Comparison of ENCODE assay signal across 18 cellular contexts in the genomic region with DNA sequence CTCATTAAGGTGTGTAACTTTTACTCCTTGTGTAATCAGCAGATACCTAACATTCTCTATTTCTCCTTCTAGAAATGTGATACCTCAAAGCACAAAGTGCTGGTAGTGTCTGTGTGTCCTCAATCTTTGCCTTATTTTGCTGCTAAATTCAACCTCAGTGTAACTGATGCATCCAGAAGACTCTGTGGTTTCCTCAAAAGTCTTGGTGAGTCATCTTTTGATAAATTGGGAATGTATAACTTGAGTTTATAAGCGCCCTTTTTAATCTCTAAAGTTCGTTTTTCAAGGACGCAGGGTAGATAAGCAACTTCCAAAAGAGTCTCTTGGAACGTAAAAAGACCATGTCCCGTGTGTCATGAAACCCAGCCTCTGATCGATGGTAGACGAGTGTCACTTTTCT. TPM values are rescaled to one million over a fixed set of nuclear protein-coding genes. Genes with fewer than 3 reads are reported as not detected.
DNase-seq lines count a peak whose midpoint lies in the region; ATAC-seq, FAIRE-seq and TF ChIP-seq lines count a peak whose summit lies in the region.
"Had no signal": no experiment of that assay in that cellular context is flagged by ENCODE, and none has a peak within 500 bp of the region (broad histone marks: within the 10 kb centered on the region; RNA-seq: fewer than 3 reads in every experiment).

No MANE protein-coding gene starts in this region.

- H3K9me3 ChIP-seq in HepG2 (ENCODE audit: low read length) (no peaks in the 10 kb centered on the region), right lobe of liver (no peaks in the 10 kb centered on the region), osteoblast (ENCODE audit: low read depth, low read length) (no peaks in the 10 kb centered on the region), kidney (ENCODE audit: control insufficient read depth in 1 of 2, low read length in 2 of 2) (no peaks in the 10 kb centered on the region), vagina (no peaks in the 10 kb centered on the region)
- H3K9me3 ChIP-seq: BLaER1, Caco-2 had no signal

- peak overlapping the region; percentile 75 for H3K27ac Mint-ChIP-seq in activated CD4-positive, alpha-beta T cell treated with anti-CD3 and anti-CD28 coated beads, Interleukin-2, amount 10 ng/mL, durations not matched to agents 24 days and 14 days
- no peak overlapping the region for H3K27ac Mint-ChIP-seq in endothelial cell (ENCODE audit: unreplicated experiment)
- H3K27ac Mint-ChIP-seq: H9 had no signal

- H3K4me3 ChIP-seq in HepG2 (replicated peaks in 1 of 3; ENCODE audit: insufficient read depth in 1 of 3, low read depth in 2 of 3, low read length in 3 of 3) (no peak overlapping the region), right lobe of liver (no peak overlapping the region), osteoblast (ENCODE audit: insufficient read depth, low read length) (no peak overlapping the region), kidney (ENCODE audit: low read length in 2 of 2) (no peak overlapping the region), vagina (no peak overlapping the region)
- H3K4me3 ChIP-seq: BLaER1 had no signal

- H3K4me2 ChIP-seq in HepG2 (ENCODE audit: low read depth, low read length) = no peak overlapping the region
- H3K4me2 ChIP-seq in osteoblast (ENCODE audit: insufficient read depth, low read length) = no peak overlapping the region
- H3K4me2 ChIP-seq: BLaER1 had no signal

- CTCF ChIA-PET in HepG2 (lab: Yijun Ruan, JAX; ENCODE audit: low intra/inter-chr PET ratio, low total read pairs) = no interaction called here

- peaks cover 27 to 66% of the 10 kb centered on the region in 2 experiments for H3K36me3 ChIP-seq in HepG2 (replicated peaks in 1 of 2; ENCODE audit: control insufficient read depth in 1 of 2, insufficient read depth in 2 of 2, low read length in 2 of 2)
- H3K36me3 ChIP-seq in right lobe of liver = peaks cover 3 to 69% (median 13%) of the 10 kb centered on the region in 4 donors
- peaks cover 40% of the 10 kb centered on the region for H3K36me3 ChIP-seq in osteoblast (ENCODE audit: insufficient read depth, low read length)
- peaks cover 9 to 23% of the 10 kb centered on the region in 2 donors for H3K36me3 ChIP-seq in kidney (ENCODE audit: control insufficient read depth in 1 of 2, insufficient read depth in 2 of 2, low read length in 2 of 2)
- H3K36me3 ChIP-seq in vagina = peaks cover 0 to 70% of the 10 kb centered on the region in 2 donors

- H3K27ac ChIP-seq in HepG2 (ENCODE audit: extremely low read length, insufficient read depth, low read length) (no peak overlapping the region), right lobe of liver (no peak overlapping the region), osteoblast (ENCODE audit: low read depth, low read length) (no peak overlapping the region), kidney (ENCODE audit: low read depth in 2 of 2, low read length in 2 of 2) (no peak overlapping the region), vagina (no peak overlapping the region)
- H3K27ac ChIP-seq: 22Rv1, BLaER1 had no signal

- TF ChIP-seq CTCF in HepG2 (CRISPR knock-in tag; IDR thresholded peaks at IDR 0.05) (no peak), right lobe of liver (IDR thresholded peaks at IDR 0.05) (no peak), endothelial cell (IDR thresholded peaks at IDR 0.05; ENCODE audit: unreplicated experiment) (no peak), osteoblast (IDR thresholded peaks at IDR 0.05; ENCODE audit: extremely low read depth, low read depth, low read length) (no peak), kidney (IDR thresholded peaks at IDR 0.05; ENCODE audit: borderline replicate concordance, extremely low read depth, insufficient read depth) (no peak), vagina (IDR thresholded peaks at IDR 0.05) (no peak)

- H2AFZ ChIP-seq in HepG2 (ENCODE audit: low read length) = no peak overlapping the region
- H2AFZ ChIP-seq in osteoblast (ENCODE audit: low read length) = no peak overlapping the region

- no peak overlapping the region for H3K9ac ChIP-seq in HepG2 (ENCODE audit: insufficient read depth, low read depth, low read length)
- H3K9ac ChIP-seq in kidney (ENCODE audit: low read length in 2 of 2) = no peak overlapping the region
- H3K9ac ChIP-seq: BLaER1 had no signal

- H3K4me3 Mint-ChIP-seq in activated CD4-positive, alpha-beta T cell treated with anti-CD3 and anti-CD28 coated beads, Interleukin-2, amount 10 ng/mL, durations not matched to agents 24 days and 14 days = no peak overlapping the region
- peak overlapping the region; percentile 54 for H3K4me3 Mint-ChIP-seq in endothelial cell (ENCODE audit: unreplicated experiment)
- H3K4me3 Mint-ChIP-seq: CD8-positive, alpha-beta memory T cell; H9 had no signal

- H3K4me1 ChIP-seq in HepG2 (ENCODE audit: insufficient read depth, low read length) (no peaks in the 10 kb centered on the region), right lobe of liver (no peaks in the 10 kb centered on the region), osteoblast (ENCODE audit: insufficient read depth, low read length) (no peaks in the 10 kb centered on the region), kidney (ENCODE audit: control insufficient read depth in 1 of 2, insufficient read depth in 1 of 2, low read depth in 1 of 2, low read length in 2 of 2) (no peaks in the 10 kb centered on the region), vagina (no peaks in the 10 kb centered on the region)
- H3K4me1 ChIP-seq: BLaER1, Caco-2 had no signal

- H4K20me1 ChIP-seq in HepG2 (ENCODE audit: insufficient read depth, low read length) (no peaks in the 10 kb centered on the region), osteoblast (ENCODE audit: insufficient read depth, low read length) (no peaks in the 10 kb centered on the region)

- intact Hi-C loops in activated CD4-positive, alpha-beta T cell treated with anti-CD3 and anti-CD28 coated beads, Interleukin-2, amount 10 ng/mL, durations not matched to agents 24 days and 14 days (cut with micrococcal nuclease) = no loop called here
- intact Hi-C loops in HepG2 (cut with micrococcal nuclease; ENCODE audit: unreplicated experiment) (no loop called here), right lobe of liver (cut with DNase I) (no loop called here), kidney (cut with DNase I) (loop anchor here (10.0 kb wide), 1 partner anchor 106 kb away; no protein-coding TSS in a partner anchor), vagina (cut with DNase I) (no loop called here)

- POLR2A ChIA-PET in HepG2 (lab: Yijun Ruan, JAX) = no interaction called here

- H3K36me3 Mint-ChIP-seq in activated CD4-positive, alpha-beta T cell treated with anti-CD3 and anti-CD28 coated beads, Interleukin-2, amount 10 ng/mL, durations not matched to agents 24 days and 14 days (ENCODE audit: low read depth) = peaks cover 53% of the 10 kb centered on the region
- H3K36me3 Mint-ChIP-seq in endothelial cell (ENCODE audit: low read depth, unreplicated experiment) = peaks cover 52% of the 10 kb centered on the region

- in situ Hi-C loops in HepG2 (cut with HindIII; ENCODE audit: extremely low pct_ligation_motif_present, low pct_unique_long_range_greater_than_20kb) = no loop called here

- TF ChIP-seq POLR2A in HepG2 (IDR thresholded peaks at IDR 0.05; ENCODE audit: insufficient read depth in 1 of 2, low read depth in 2 of 2, low read length in 2 of 2) = no peak
- no peak for TF ChIP-seq POLR2A in right lobe of liver (IDR thresholded peaks at IDR 0.05)
- no peak for TF ChIP-seq POLR2A in vagina (IDR thresholded peaks at IDR 0.05)

- no peak for TF ChIP-seq RAD21 in HepG2 (CRISPR knock-in tag; IDR thresholded peaks at IDR 0.05)

- FAIRE-seq in HepG2 (lab: Jason Lieb, UNC) (peak; percentile 43), kidney (lab: Jason Lieb, UNC) (no peak)
- FAIRE-seq: GM19239 had no signal

- DNase-seq in activated CD4-positive, alpha-beta T cell treated with anti-CD3 and anti-CD28 coated beads, Interleukin-2, amount 10 ng/mL, durations not matched to agents 24 days and 14 days = no peak
- DNase-seq in activated CD4-positive, alpha-beta T cell treated with anti-CD3 and anti-CD28 coated beads for 1 hour = no peak
- DNase-seq in HepG2 (ENCODE audit: low spot score) (no peak), right lobe of liver (no peak), endothelial cell (ENCODE audit: low spot score) (no peak), osteoblast (ENCODE audit: insufficient read length, low spot score, missing footprints) (peak; percentile 47), kidney (no peak), vagina (ENCODE audit: extremely low spot score in 2 of 2) (no peak)
- DNase-seq: AML-193; Caco-2; CD8-positive, alpha-beta memory T cell; DND-41; GDM1; GOT3; H9 had no signal

- no peaks in the 10 kb centered on the region for H3K27me3 ChIP-seq in HepG2 (ENCODE audit: control insufficient read depth in 1 of 2, insufficient read depth in 2 of 2, low read length in 2 of 2)
- H3K27me3 ChIP-seq in right lobe of liver = no peaks in the 10 kb centered on the region
- H3K27me3 ChIP-seq in osteoblast (ENCODE audit: insufficient read depth, low read length) = no peaks in the 10 kb centered on the region
- no peaks in the 10 kb centered on the region for H3K27me3 ChIP-seq in vagina
- H3K27me3 ChIP-seq: BLaER1 had no signal

- no peaks in the 10 kb centered on the region for H3K79me2 ChIP-seq in HepG2 (ENCODE audit: insufficient read depth, low read length)
- no peaks in the 10 kb centered on the region for H3K79me2 ChIP-seq in osteoblast (ENCODE audit: insufficient read depth, low read length)

- ATAC-seq in HepG2 = no peak
- no peak for ATAC-seq in right lobe of liver

- TF ChIP-seq EP300 in HepG2 (IDR thresholded peaks at IDR 0.05; ENCODE audit: low read depth in 2 of 2, low read length in 2 of 2) = no peak
- TF ChIP-seq EP300 in HepG2 (CRISPR knock-in tag; IDR thresholded peaks at IDR 0.05; ENCODE audit: borderline replicate concordance) = no peak

- no peaks in the 10 kb centered on the region for H3K27me3 Mint-ChIP-seq in activated CD4-positive, alpha-beta T cell treated with anti-CD3 and anti-CD28 coated beads, Interleukin-2, amount 10 ng/mL, durations not matched to agents 24 days and 14 days
- H3K27me3 Mint-ChIP-seq in endothelial cell (ENCODE audit: unreplicated experiment) = peaks cover 7% of the 10 kb centered on the region
- H3K27me3 Mint-ChIP-seq: CD8-positive, alpha-beta memory T cell had no signal

- WGBS in HepG2 (ENCODE audit: low lambda C conversion rate) = 95% methylated on average over 7 of the region's 7 CpGs
- 79% methylated on average over 7 of the region's 7 CpGs for WGBS in right lobe of liver (ENCODE audit: insufficient coverage, low coverage, low lambda C conversion rate, missing lambda C conversion rate)

- BruUV-seq in HepG2 (replicated peaks; lab: Mats Ljungman, UMichigan) = no TSS peak

- peaks cover 22% of the 10 kb centered on the region for H3K4me1 Mint-ChIP-seq in activated CD4-positive, alpha-beta T cell treated with anti-CD3 and anti-CD28 coated beads, Interleukin-2, amount 10 ng/mL, durations not matched to agents 24 days and 14 days
- peaks cover 8% of the 10 kb centered on the region for H3K4me1 Mint-ChIP-seq in endothelial cell (ENCODE audit: unreplicated experiment)
- H3K4me1 Mint-ChIP-seq: H9 had no signal

- H3K9me3 Mint-ChIP-seq in activated CD4-positive, alpha-beta T cell treated with anti-CD3 and anti-CD28 coated beads, Interleukin-2, amount 10 ng/mL, durations not matched to agents 24 days and 14 days = no peaks in the 10 kb centered on the region
- H3K9me3 Mint-ChIP-seq in endothelial cell (ENCODE audit: unreplicated experiment) = no peaks in the 10 kb centered on the region
- H3K9me3 Mint-ChIP-seq: CD8-positive, alpha-beta memory T cell; H9 had no signal

RNA-seq across cellular contexts. Expression of a gene that starts 10.2 kb away (rescaled TPM):
- total RNA-seq in activated CD4-positive, alpha-beta T cell treated with anti-CD3 and anti-CD28 coated beads, Interleukin-2, amount 10 ng/mL, durations not matched to agents 24 days and 14 days = 99.7 and 101 TPM in 2 replicates
- total RNA-seq in HepG2 (2016; rRNA removed; fragmentation: Illumina TruSeq; extraction: Trizol) (61.1 and 69.8 TPM in 2 replicates), right lobe of liver (10 to 100 TPM in 5 of 6 experiments, 1 to 10 TPM in 1; 9.3 to 48.6 (median 21.8) TPM), endothelial cell (ENCODE audit: unreplicated experiment) (88.7 TPM), osteoblast (34.4 and 36.8 TPM in 2 replicates), kidney (45.8 TPM), vagina (62.6 TPM)
- 34.2 and 37.8 TPM in 2 replicates for total RNA-seq in HepG2 (2016; cell fraction: cytosol; rRNA removed; fragmentation: Illumina TruSeq; extraction: Trizol; ENCODE audit: low read depth)
- 63.6 and 70.0 TPM in 2 replicates for total RNA-seq in HepG2 (2016; cell fraction: insoluble cytoplasmic fraction; rRNA removed; fragmentation: Illumina TruSeq; extraction: Trizol)
- 62.0 and 64.0 TPM in 2 replicates for total RNA-seq in HepG2 (2016; cell fraction: membrane; rRNA removed; fragmentation: Illumina TruSeq; extraction: Trizol)
- total RNA-seq in HepG2 (2016; cell fraction: nucleus; rRNA removed; fragmentation: Illumina TruSeq; extraction: Trizol) = 32.3 and 41.4 TPM in 2 replicates
- polyA plus RNA-seq in HepG2 (2011; rRNA removed) (137 and 144 TPM in 2 replicates), kidney (ENCODE audit: insufficient read depth, low read depth, low replicate concordance) (29.1 TPM)
- 155 and 177 TPM in 2 replicates for polyA plus RNA-seq in HepG2 (2011; cell fraction: cytosol; rRNA removed)
- polyA plus RNA-seq in HepG2 (2011; cell fraction: nucleus; rRNA removed) = 165 and 174 TPM in 2 replicates
- polyA plus RNA-seq in HepG2 (2012) = 79.6 and 111 TPM in 2 replicates
- 46.7 and 48.3 TPM in 2 replicates for polyA plus RNA-seq in HepG2 (2016; cell fraction: cytosol; fragmentation: Illumina TruSeq; extraction: Trizol; ENCODE audit: low read depth)
- polyA plus RNA-seq in HepG2 (2016; cell fraction: insoluble cytoplasmic fraction; fragmentation: Illumina TruSeq; extraction: Trizol; ENCODE audit: low read depth) = 78.0 and 81.9 TPM in 2 replicates
- polyA plus RNA-seq in HepG2 (2016; cell fraction: membrane; fragmentation: Illumina TruSeq; extraction: Trizol; ENCODE audit: low read depth) = 47.5 and 59.5 TPM in 2 replicates
- polyA plus RNA-seq in HepG2 (2016; cell fraction: nucleus; fragmentation: Illumina TruSeq; extraction: Trizol; ENCODE audit: insufficient read depth, low read depth) = 89.0 and 97.4 TPM in 2 replicates
- 42.5 and 59.2 TPM in 2 replicates for polyA minus RNA-seq in HepG2 (2011; rRNA and poly(A)+ RNA removed; ENCODE audit: low replicate concordance)
- polyA minus RNA-seq in HepG2 (2011; cell fraction: cytosol; rRNA and poly(A)+ RNA removed) = 31.3 and 38.9 TPM in 2 replicates
- polyA minus RNA-seq in HepG2 (2011; cell fraction: nucleus; rRNA and poly(A)+ RNA removed) = 31.5 and 44.4 TPM in 2 replicates

RNA-seq across cellular contexts. Expression of a gene that starts 18.1 kb away (rescaled TPM):
- 256 and 268 TPM in 2 replicates for total RNA-seq in activated CD4-positive, alpha-beta T cell treated with anti-CD3 and anti-CD28 coated beads, Interleukin-2, amount 10 ng/mL, durations not matched to agents 24 days and 14 days
- 27.1 and 43.4 TPM in 2 replicates for total RNA-seq in HepG2 (2016; rRNA removed; fragmentation: Illumina TruSeq; extraction: Trizol)
- total RNA-seq in HepG2 (2016; cell fraction: cytosol; rRNA removed; fragmentation: Illumina TruSeq; extraction: Trizol; ENCODE audit: low read depth) = 72.9 and 78.4 TPM in 2 replicates
- total RNA-seq in HepG2 (2016; cell fraction: insoluble cytoplasmic fraction; rRNA removed; fragmentation: Illumina TruSeq; extraction: Trizol) = 23.7 and 43.2 TPM in 2 replicates
- total RNA-seq in HepG2 (2016; cell fraction: membrane; rRNA removed; fragmentation: Illumina TruSeq; extraction: Trizol) = 74.7 and 83.2 TPM in 2 replicates
- total RNA-seq in HepG2 (2016; cell fraction: nucleus; rRNA removed; fragmentation: Illumina TruSeq; extraction: Trizol) = 38.5 and 40.4 TPM in 2 replicates
- polyA plus RNA-seq in HepG2 (2011; rRNA removed) = 44.1 and 56.8 TPM in 2 replicates
- polyA plus RNA-seq in HepG2 (2011; cell fraction: cytosol; rRNA removed) = 43.1 and 61.0 TPM in 2 replicates
- polyA plus RNA-seq in HepG2 (2011; cell fraction: nucleus; rRNA removed) = 170 and 187 TPM in 2 replicates
- polyA plus RNA-seq in HepG2 (2012) = 22.9 and 33.5 TPM in 2 replicates
- 7.9 and 8.6 TPM in 2 replicates for polyA plus RNA-seq in HepG2 (2016; cell fraction: cytosol; fragmentation: Illumina TruSeq; extraction: Trizol; ENCODE audit: low read depth)
- polyA plus RNA-seq in HepG2 (2016; cell fraction: insoluble cytoplasmic fraction; fragmentation: Illumina TruSeq; extraction: Trizol; ENCODE audit: low read depth) = 17.6 and 23.7 TPM in 2 replicates
- 13.1 and 13.7 TPM in 2 replicates for polyA plus RNA-seq in HepG2 (2016; cell fraction: membrane; fragmentation: Illumina TruSeq; extraction: Trizol; ENCODE audit: low read depth)
- 99.7 and 100 TPM in 2 replicates for polyA plus RNA-seq in HepG2 (2016; cell fraction: nucleus; fragmentation: Illumina TruSeq; extraction: Trizol; ENCODE audit: insufficient read depth, low read depth)
- 44.8 and 70.0 TPM in 2 replicates for polyA minus RNA-seq in HepG2 (2011; rRNA and poly(A)+ RNA removed; ENCODE audit: low replicate concordance)
- 34.6 and 36.4 TPM in 2 replicates for polyA minus RNA-seq in HepG2 (2011; cell fraction: cytosol; rRNA and poly(A)+ RNA removed)
- polyA minus RNA-seq in HepG2 (2011; cell fraction: nucleus; rRNA and poly(A)+ RNA removed) = 46.0 and 49.1 TPM in 2 replicates
- 10 to 100 TPM; 29.4 to 82.4 (median 46.4) TPM for total RNA-seq in right lobe of liver
- total RNA-seq in endothelial cell (ENCODE audit: unreplicated experiment) = 75.7 TPM
- total RNA-seq in osteoblast = 72.4 and 75.1 TPM in 2 replicates
- total RNA-seq in kidney = 139 TPM
- polyA plus RNA-seq in kidney (ENCODE audit: insufficient read depth, low read depth, low replicate concordance) = 38.2 TPM
- 51.6 TPM for total RNA-seq in vagina

RNA-seq across cellular contexts. Expression of a gene that starts 50.3 kb away (rescaled TPM):
- 26.7 and 33.0 TPM in 2 replicates for total RNA-seq in activated CD4-positive, alpha-beta T cell treated with anti-CD3 and anti-CD28 coated beads, Interleukin-2, amount 10 ng/mL, durations not matched to agents 24 days and 14 days
- total RNA-seq in HepG2 (2016; rRNA removed; fragmentation: Illumina TruSeq; extraction: Trizol) (19.3 and 42.1 TPM in 2 replicates), right lobe of liver (10 to 100 TPM; 13.5 to 23.4 (median 16.2) TPM), endothelial cell (ENCODE audit: unreplicated experiment) (15.7 TPM), osteoblast (25.3 and 27.4 TPM in 2 replicates), kidney (36.1 TPM), vagina (25.5 TPM)
- 44.1 and 48.5 TPM in 2 replicates for total RNA-seq in HepG2 (2016; cell fraction: cytosol; rRNA removed; fragmentation: Illumina TruSeq; extraction: Trizol; ENCODE audit: low read depth)
- total RNA-seq in HepG2 (2016; cell fraction: insoluble cytoplasmic fraction; rRNA removed; fragmentation: Illumina TruSeq; extraction: Trizol) = 18.4 and 43.0 TPM in 2 replicates
- 47.3 and 50.8 TPM in 2 replicates for total RNA-seq in HepG2 (2016; cell fraction: membrane; rRNA removed; fragmentation: Illumina TruSeq; extraction: Trizol)
- total RNA-seq in HepG2 (2016; cell fraction: nucleus; rRNA removed; fragmentation: Illumina TruSeq; extraction: Trizol) = 29.1 and 32.9 TPM in 2 replicates
- polyA plus RNA-seq in HepG2 (2011; rRNA removed) (40.0 and 48.0 TPM in 2 replicates), kidney (ENCODE audit: insufficient read depth, low read depth, low replicate concordance) (27.8 TPM)
- 45.1 and 55.2 TPM in 2 replicates for polyA plus RNA-seq in HepG2 (2011; cell fraction: cytosol; rRNA removed)
- polyA plus RNA-seq in HepG2 (2011; cell fraction: nucleus; rRNA removed) = 42.8 and 53.8 TPM in 2 replicates
- 30.1 and 30.6 TPM in 2 replicates for polyA plus RNA-seq in HepG2 (2012)
- 22.8 and 30.9 TPM in 2 replicates for polyA plus RNA-seq in HepG2 (2016; cell fraction: cytosol; fragmentation: Illumina TruSeq; extraction: Trizol; ENCODE audit: low read depth)
- polyA plus RNA-seq in HepG2 (2016; cell fraction: insoluble cytoplasmic fraction; fragmentation: Illumina TruSeq; extraction: Trizol; ENCODE audit: low read depth) = 20.3 and 20.6 TPM in 2 replicates
- 24.3 and 28.8 TPM in 2 replicates for polyA plus RNA-seq in HepG2 (2016; cell fraction: membrane; fragmentation: Illumina TruSeq; extraction: Trizol; ENCODE audit: low read depth)
- polyA plus RNA-seq in HepG2 (2016; cell fraction: nucleus; fragmentation: Illumina TruSeq; extraction: Trizol; ENCODE audit: insufficient read depth, low read depth) = 57.8 and 59.9 TPM in 2 replicates
- 17.2 and 64.0 TPM in 2 replicates for polyA minus RNA-seq in HepG2 (2011; rRNA and poly(A)+ RNA removed; ENCODE audit: low replicate concordance)
- 31.0 and 31.1 TPM in 2 replicates for polyA minus RNA-seq in HepG2 (2011; cell fraction: cytosol; rRNA and poly(A)+ RNA removed)
- 16.2 and 18.9 TPM in 2 replicates for polyA minus RNA-seq in HepG2 (2011; cell fraction: nucleus; rRNA and poly(A)+ RNA removed)

RNA-seq across cellular contexts. Expression of a gene that starts 50.5 kb away (rescaled TPM):
- 33.1 and 36.0 TPM in 2 replicates for total RNA-seq in activated CD4-positive, alpha-beta T cell treated with anti-CD3 and anti-CD28 coated beads, Interleukin-2, amount 10 ng/mL, durations not matched to agents 24 days and 14 days
- total RNA-seq in HepG2 (2016; rRNA removed; fragmentation: Illumina TruSeq; extraction: Trizol) (12.4 and 22.3 TPM in 2 replicates), right lobe of liver (10 to 100 TPM in 5 of 6 experiments, 1 to 10 TPM in 1; 9.6 to 30.4 (median 20.2) TPM), endothelial cell (ENCODE audit: unreplicated experiment) (22.0 TPM), osteoblast (13.0 and 20.3 TPM in 2 replicates), kidney (39.2 TPM), vagina (90.4 TPM)
- 6.5 and 7.4 TPM in 2 replicates for total RNA-seq in HepG2 (2016; cell fraction: cytosol; rRNA removed; fragmentation: Illumina TruSeq; extraction: Trizol; ENCODE audit: low read depth)
- 9.5 and 21.5 TPM in 2 replicates for total RNA-seq in HepG2 (2016; cell fraction: insoluble cytoplasmic fraction; rRNA removed; fragmentation: Illumina TruSeq; extraction: Trizol)
- total RNA-seq in HepG2 (2016; cell fraction: membrane; rRNA removed; fragmentation: Illumina TruSeq; extraction: Trizol) = 8.1 and 9.0 TPM in 2 replicates
- 22.1 and 27.5 TPM in 2 replicates for total RNA-seq in HepG2 (2016; cell fraction: nucleus; rRNA removed; fragmentation: Illumina TruSeq; extraction: Trizol)
- polyA plus RNA-seq in HepG2 (2011; rRNA removed) (41.8 and 63.2 TPM in 2 replicates), kidney (ENCODE audit: insufficient read depth, low read depth, low replicate concordance) (42.0 TPM)
- 20.9 and 28.4 TPM in 2 replicates for polyA plus RNA-seq in HepG2 (2011; cell fraction: cytosol; rRNA removed)
- polyA plus RNA-seq in HepG2 (2011; cell fraction: nucleus; rRNA removed) = 726 and 860 TPM in 2 replicates
- polyA plus RNA-seq in HepG2 (2012) = 33.2 and 40.0 TPM in 2 replicates
- 5.4 and 7.5 TPM in 2 replicates for polyA plus RNA-seq in HepG2 (2016; cell fraction: cytosol; fragmentation: Illumina TruSeq; extraction: Trizol; ENCODE audit: low read depth)
- 16.9 and 19.6 TPM in 2 replicates for polyA plus RNA-seq in HepG2 (2016; cell fraction: insoluble cytoplasmic fraction; fragmentation: Illumina TruSeq; extraction: Trizol; ENCODE audit: low read depth)
- 6.9 and 9.6 TPM in 2 replicates for polyA plus RNA-seq in HepG2 (2016; cell fraction: membrane; fragmentation: Illumina TruSeq; extraction: Trizol; ENCODE audit: low read depth)
- 83.7 and 89.3 TPM in 2 replicates for polyA plus RNA-seq in HepG2 (2016; cell fraction: nucleus; fragmentation: Illumina TruSeq; extraction: Trizol; ENCODE audit: insufficient read depth, low read depth)
- polyA minus RNA-seq in HepG2 (2011; rRNA and poly(A)+ RNA removed; ENCODE audit: low replicate concordance) = 14.8 and 25.5 TPM in 2 replicates
- polyA minus RNA-seq in HepG2 (2011; cell fraction: cytosol; rRNA and poly(A)+ RNA removed) = 12.8 and 13.5 TPM in 2 replicates
- 52.1 and 55.8 TPM in 2 replicates for polyA minus RNA-seq in HepG2 (2011; cell fraction: nucleus; rRNA and poly(A)+ RNA removed)

RNA-seq across cellular contexts. Expression of a gene that starts 50.8 kb away (rescaled TPM):
- total RNA-seq in activated CD4-positive, alpha-beta T cell treated with anti-CD3 and anti-CD28 coated beads, Interleukin-2, amount 10 ng/mL, durations not matched to agents 24 days and 14 days = 92.6 and 97.4 TPM in 2 replicates
- total RNA-seq in HepG2 (2016; rRNA removed; fragmentation: Illumina TruSeq; extraction: Trizol) (47.7 and 67.2 TPM in 2 replicates), right lobe of liver (10 to 100 TPM; 14.1 to 20.5 (median 16.1) TPM), endothelial cell (ENCODE audit: unreplicated experiment) (64.3 TPM), osteoblast (26.8 and 29.3 TPM in 2 replicates), kidney (37.9 TPM), vagina (55.5 TPM)
- 118 and 125 TPM in 2 replicates for total RNA-seq in HepG2 (2016; cell fraction: cytosol; rRNA removed; fragmentation: Illumina TruSeq; extraction: Trizol; ENCODE audit: low read depth)
- total RNA-seq in HepG2 (2016; cell fraction: insoluble cytoplasmic fraction; rRNA removed; fragmentation: Illumina TruSeq; extraction: Trizol) = 39.3 and 64.3 TPM in 2 replicates
- 103 and 104 TPM in 2 replicates for total RNA-seq in HepG2 (2016; cell fraction: membrane; rRNA removed; fragmentation: Illumina TruSeq; extraction: Trizol)
- 38.8 and 51.8 TPM in 2 replicates for total RNA-seq in HepG2 (2016; cell fraction: nucleus; rRNA removed; fragmentation: Illumina TruSeq; extraction: Trizol)
- polyA plus RNA-seq in HepG2 (2011; rRNA removed) (67.1 and 73.1 TPM in 2 replicates), kidney (ENCODE audit: insufficient read depth, low read depth, low replicate concordance) (13.5 TPM)
- polyA plus RNA-seq in HepG2 (2011; cell fraction: cytosol; rRNA removed) = 53.2 and 56.1 TPM in 2 replicates
- polyA plus RNA-seq in HepG2 (2011; cell fraction: nucleus; rRNA removed) = 50.7 and 52.2 TPM in 2 replicates
- polyA plus RNA-seq in HepG2 (2012) = 78.2 and 88.0 TPM in 2 replicates
- polyA plus RNA-seq in HepG2 (2016; cell fraction: cytosol; fragmentation: Illumina TruSeq; extraction: Trizol; ENCODE audit: low read depth) = 38.6 and 41.3 TPM in 2 replicates
- polyA plus RNA-seq in HepG2 (2016; cell fraction: insoluble cytoplasmic fraction; fragmentation: Illumina TruSeq; extraction: Trizol; ENCODE audit: low read depth) = 59.9 and 75.2 TPM in 2 replicates
- polyA plus RNA-seq in HepG2 (2016; cell fraction: membrane; fragmentation: Illumina TruSeq; extraction: Trizol; ENCODE audit: low read depth) = 80.8 and 99.2 TPM in 2 replicates
- 80.4 and 81.2 TPM in 2 replicates for polyA plus RNA-seq in HepG2 (2016; cell fraction: nucleus; fragmentation: Illumina TruSeq; extraction: Trizol; ENCODE audit: insufficient read depth, low read depth)
- 83.4 and 116 TPM in 2 replicates for polyA minus RNA-seq in HepG2 (2011; rRNA and poly(A)+ RNA removed; ENCODE audit: low replicate concordance)
- polyA minus RNA-seq in HepG2 (2011; cell fraction: cytosol; rRNA and poly(A)+ RNA removed) = 74.6 and 79.0 TPM in 2 replicates
- 55.5 and 74.1 TPM in 2 replicates for polyA minus RNA-seq in HepG2 (2011; cell fraction: nucleus; rRNA and poly(A)+ RNA removed)
